Comparison of ENCODE assay signal across 21 cellular contexts in the genomic region with DNA sequence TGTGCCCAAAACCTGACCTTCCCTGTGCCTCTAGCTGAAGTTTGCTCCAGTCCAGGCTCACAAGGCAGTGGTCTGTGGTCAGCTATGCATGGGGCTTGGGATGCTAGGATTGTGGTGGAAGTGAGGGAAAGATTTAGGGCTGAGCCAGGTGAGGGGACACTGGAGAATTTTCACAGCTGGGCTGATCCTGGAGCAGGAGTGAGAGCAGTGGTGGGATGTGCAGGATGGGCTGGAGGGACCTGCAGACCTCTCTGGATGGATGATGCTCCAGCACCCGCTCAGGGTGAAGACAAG. TPM values are rescaled to one million over a fixed set of nuclear protein-coding genes. Genes with fewer than 3 reads are reported as not detected.
"Had no signal": no experiment of that assay in that cellular context is flagged by ENCODE, and none has a peak within 500 bp of the region (broad histone marks: within the 10 kb centered on the region; RNA-seq: fewer than 3 reads in every experiment).

No MANE protein-coding gene starts in this region.

- H3K9ac ChIP-seq: neural progenitor cell had no signal

- H3K4me3 Mint-ChIP-seq: activated T-cell treated with anti-CD3 and anti-CD28 coated beads, Interleukin-2, amount 50 U/mL, for 72 hours; immature natural killer cell; naive B cell; neural progenitor cell; stimulated activated naive CD8-positive, alpha-beta T cell treated with anti-CD3 and anti-CD28 coated beads, Interleukin-15, Interleukin-2, amounts not matched to agents 100 ng/mL and 50 ng/mL, for 24 hours had no signal

- H3K4me3 ChIP-seq: adrenal gland, breast epithelium, coronary artery, gastroesophageal sphincter, heart right ventricle, left ventricle myocardium inferior, neural progenitor cell, ovary, psoas muscle, skin epidermis, transverse colon, vagina had no signal

- H3K27ac Mint-ChIP-seq: activated T-cell treated with anti-CD3 and anti-CD28 coated beads, Interleukin-2, amount 50 U/mL, for 72 hours; immature natural killer cell; naive B cell; neural progenitor cell; stimulated activated naive CD8-positive, alpha-beta T cell treated with anti-CD3 and anti-CD28 coated beads, Interleukin-15, Interleukin-2, amounts not matched to agents 100 ng/mL and 50 ng/mL, for 24 hours had no signal

- H3K36me3 Mint-ChIP-seq: naive B cell, neural progenitor cell had no signal

- H3K4me1 ChIP-seq: adrenal gland, breast epithelium, gastroesophageal sphincter, neural progenitor cell, psoas muscle, vagina had no signal

- ATAC-seq: gastroesophageal sphincter, right cardiac atrium had no signal

- H3K36me3 ChIP-seq: adrenal gland, breast epithelium, gastroesophageal sphincter, heart right ventricle, left ventricle myocardium inferior, neural progenitor cell, ovary, transverse colon, vagina had no signal

- H3K9me3 ChIP-seq: adrenal gland, breast epithelium, gastroesophageal sphincter, heart right ventricle, left ventricle myocardium inferior, ovary, psoas muscle, transverse colon, vagina had no signal

- DNase-seq: activated CD4-positive, CD25-positive, alpha-beta regulatory T cell treated with anti-CD3 and anti-CD28 coated beads, Interleukin-2, amount 50 U/mL, for 72 hours; heart right ventricle; kidney glomerular epithelial cell; left ventricle myocardium inferior; mammary epithelial cell; ovary; psoas muscle; T1000 had no signal

- H3K27me3 ChIP-seq: adrenal gland, breast epithelium, gastroesophageal sphincter, heart right ventricle, neural progenitor cell, ovary, transverse colon, vagina had no signal

- H2AFZ ChIP-seq: neural progenitor cell had no signal

- H3K9me3 Mint-ChIP-seq: activated T-cell treated with anti-CD3 and anti-CD28 coated beads, Interleukin-2, amount 50 U/mL, for 72 hours; immature natural killer cell; naive B cell; neural progenitor cell; stimulated activated naive CD8-positive, alpha-beta T cell treated with anti-CD3 and anti-CD28 coated beads, Interleukin-15, Interleukin-2, amounts not matched to agents 100 ng/mL and 50 ng/mL, for 24 hours had no signal

- H3K27ac ChIP-seq: adrenal gland, breast epithelium, coronary artery, gastroesophageal sphincter, heart right ventricle, left ventricle myocardium inferior, neural progenitor cell, ovary, psoas muscle, skin epidermis, transverse colon, vagina had no signal

- H3K27me3 Mint-ChIP-seq: stimulated activated naive CD8-positive, alpha-beta T cell treated with anti-CD3 and anti-CD28 coated beads, Interleukin-15, Interleukin-2, amounts not matched to agents 100 ng/mL and 50 ng/mL, for 24 hours had no signal

- H3K4me2 ChIP-seq: neural progenitor cell had no signal

RNA-seq across cellular contexts. Expression of gene RHOD, which starts 38.5 kb away (rescaled TPM):
- polyA plus RNA-seq: immature natural killer cell had no signal
